In the genomic region with DNA sequence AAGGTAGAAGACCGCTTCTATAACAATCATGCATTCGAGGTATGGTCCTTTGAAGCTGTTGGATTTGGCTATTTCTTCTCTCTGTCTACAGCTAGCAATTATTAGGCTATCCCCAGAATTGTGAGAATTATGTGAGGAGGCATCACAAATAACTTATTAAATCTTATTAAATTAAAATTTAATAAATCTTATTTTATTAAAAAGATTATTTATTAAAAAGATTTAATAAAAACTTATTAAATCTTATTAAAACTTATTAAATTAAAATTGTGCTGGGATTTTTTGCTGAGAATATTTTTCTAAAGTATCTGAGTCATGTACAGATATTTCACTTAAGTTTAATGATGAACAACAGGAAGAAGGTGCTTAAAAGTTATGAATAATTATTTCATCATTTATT, we compare ENCODE assay signal across 32 cellular contexts. TPM values are rescaled to one million over a fixed set of nuclear protein-coding genes. Genes with fewer than 3 reads are reported as not detected.
"Had no signal": no experiment of that assay in that cellular context is flagged by ENCODE, and none has a peak within 500 bp of the region (broad histone marks: within the 10 kb centered on the region; RNA-seq: fewer than 3 reads in every experiment).

No MANE protein-coding gene starts in this region.

- H3K4me1 ChIP-seq: adrenal gland, body of pancreas, gastrocnemius medialis had no signal

- H3K27ac Mint-ChIP-seq: activated B cell treated with CpG ODN at 0.5 μM for 24 hours; activated CD8-positive, alpha-beta T cell treated with anti-CD3 and anti-CD28 coated beads for 36 hours; activated naive CD8-positive, alpha-beta T cell; activated naive CD8-positive, alpha-beta T cell treated with anti-CD3 and anti-CD28 coated beads, Interleukin-2, amount 50 U/mL, for 24 hours; activated T-helper 17 cell treated with anti-CD3 and anti-CD28 coated beads, Interleukin-2, amount 50 U/mL, for 72 hours; effector memory CD8-positive, alpha-beta T cell had no signal

- ATAC-seq: activated CD4-positive, CD25-positive, alpha-beta regulatory T cell treated with anti-CD3 and anti-CD28 coated beads, Interleukin-2, amount 50 U/mL, for 24 hours; activated CD8-positive, alpha-beta T cell treated with anti-CD3 and anti-CD28 coated beads for 36 hours; activated naive CD8-positive, alpha-beta T cell treated with anti-CD3 and anti-CD28 coated beads, Interleukin-2, amount 50 U/mL, for 24 hours; activated T-cell treated with anti-CD3 and anti-CD28 coated beads, Interleukin-2, amount 50 U/mL, for 4 hours; activated T-helper 17 cell treated with anti-CD3 and anti-CD28 coated beads, Interleukin-2, amount 50 U/mL, for 72 hours; body of pancreas; effector memory CD8-positive, alpha-beta T cell; gastrocnemius medialis; heart left ventricle had no signal

- H3K4me3 Mint-ChIP-seq: activated B cell treated with CpG ODN at 0.5 μM for 24 hours; activated CD8-positive, alpha-beta T cell treated with anti-CD3 and anti-CD28 coated beads for 36 hours; activated naive CD8-positive, alpha-beta T cell; activated naive CD8-positive, alpha-beta T cell treated with anti-CD3 and anti-CD28 coated beads, Interleukin-2, amount 50 U/mL, for 24 hours; activated T-cell treated with anti-CD3 and anti-CD28 coated beads, Interleukin-2, amount 50 U/mL, for 4 hours; activated T-helper 17 cell treated with anti-CD3 and anti-CD28 coated beads, Interleukin-2, amount 50 U/mL, for 72 hours; effector memory CD8-positive, alpha-beta T cell had no signal

- H3K4me3 ChIP-seq: adrenal gland, body of pancreas, esophagus squamous epithelium, gastrocnemius medialis, heart left ventricle had no signal

- H3K36me3 ChIP-seq: adrenal gland, esophagus squamous epithelium, gastrocnemius medialis, heart left ventricle had no signal

- H3K4me1 Mint-ChIP-seq: activated B cell treated with CpG ODN at 0.5 μM for 24 hours; activated naive CD8-positive, alpha-beta T cell treated with anti-CD3 and anti-CD28 coated beads, Interleukin-2, amount 50 U/mL, for 24 hours; activated T-helper 17 cell treated with anti-CD3 and anti-CD28 coated beads, Interleukin-2, amount 50 U/mL, for 72 hours had no signal

- H3K9me3 ChIP-seq: adrenal gland, body of pancreas, gastrocnemius medialis had no signal

- H3K27me3 Mint-ChIP-seq: activated B cell treated with CpG ODN at 0.5 μM for 24 hours; activated CD8-positive, alpha-beta T cell treated with anti-CD3 and anti-CD28 coated beads for 36 hours; activated naive CD8-positive, alpha-beta T cell treated with anti-CD3 and anti-CD28 coated beads, Interleukin-2, amount 50 U/mL, for 24 hours; activated T-helper 17 cell treated with anti-CD3 and anti-CD28 coated beads, Interleukin-2, amount 50 U/mL, for 72 hours had no signal

- FAIRE-seq: endothelial cell of umbilical vein had no signal

- H3K27me3 ChIP-seq: adrenal gland, body of pancreas, esophagus squamous epithelium, heart left ventricle had no signal

- H3K27ac ChIP-seq: adrenal gland, body of pancreas, epithelial cell of prostate, esophagus squamous epithelium, gastrocnemius medialis, heart left ventricle, VCaP had no signal

- DNase-seq: activated B cell treated with CpG ODN at 0.5 μM for 24 hours; activated CD4-positive, alpha-beta T cell treated with anti-CD3 and anti-CD28 coated beads for 48 hours; activated CD4-positive, alpha-beta T cell treated with anti-CD3 and anti-CD28 coated beads, Interleukin-2, amount 50 U/mL, for 1 hour; activated CD4-positive, alpha-beta T cell treated with anti-CD3 and anti-CD28 coated beads, Interleukin-2, amount 50 U/mL, for 48 hours; activated CD8-positive, alpha-beta memory T cell treated with anti-CD3 and anti-CD28 coated beads for 24 hours; activated CD8-positive, alpha-beta T cell treated with anti-CD3 and anti-CD28 coated beads for 36 hours; activated effector memory CD4-positive, alpha-beta T cell treated with Interleukin-2 at 50 U/mL for 16 hours; activated gamma-delta T cell treated with Interleukin-2 at 50 U/mL for 16 hours; activated naive CD4-positive, alpha-beta T cell treated with anti-CD3 and anti-CD28 coated beads, Interleukin-2, amount 50 U/mL, for 16 hours; activated naive CD4-positive, alpha-beta T cell treated with Interleukin-2 at 50 U/mL for 16 hours; activated naive CD8-positive, alpha-beta T cell treated with anti-CD3 and anti-CD28 coated beads, Interleukin-2, amount 50 U/mL, for 24 hours; activated T-cell treated with anti-CD3 and anti-CD28 coated beads, Interleukin-2, amount 50 U/mL, for 4 hours; adrenal gland; amygdala; aorta; body of pancreas; caudate nucleus; cortex of kidney; dermis blood vessel endothelial cell; effector CD4-positive, alpha-beta T cell; effector memory CD8-positive, alpha-beta T cell; esophagus squamous epithelium; gastrocnemius medialis; glutamatergic neuron; heart left ventricle; T-helper 2 cell had no signal

RNA-seq across cellular contexts. Expression of gene NRGN, which starts 58.3 kb away (rescaled TPM):
- total RNA-seq: body of pancreas had no signal
